25 cellular contexts compared by ENCODE assay signal in genomic region chr12:119432935-119433334, GRCh38.
"Had no signal": no experiment of that assay in that cellular context is flagged by ENCODE, and none has a peak within 500 bp of the region (broad histone marks: within the 10 kb centered on the region; RNA-seq: fewer than 3 reads in every experiment).

No MANE protein-coding gene starts in this region.

- H3K4me1 Mint-ChIP-seq: activated CD4-positive, alpha-beta T cell treated with anti-CD3 and anti-CD28 coated beads, Interleukin-2, amount 10 ng/mL, durations not matched to agents 7 days and 5 days; activated CD8-positive, alpha-beta memory T cell treated with anti-CD3 and anti-CD28 coated beads, Interleukin-2, amount 10 ng/mL, durations not matched to agents 7 days and 5 days; activated naive CD4-positive, alpha-beta T cell treated with anti-CD3 and anti-CD28 coated beads, Interleukin-2, amount 50 U/mL, for 24 hours; brain; immature natural killer cell; memory B cell; naive B cell; neural crest cell; T-cell had no signal

- ATAC-seq: activated CD4-positive, CD25-positive, alpha-beta regulatory T cell treated with anti-CD3 and anti-CD28 coated beads, Interleukin-2, amount 50 U/mL, for 24 hours; activated CD8-positive, alpha-beta memory T cell treated with anti-CD3 and anti-CD28 coated beads, Interleukin-2, amount 10 ng/mL, durations not matched to agents 7 days and 5 days; activated CD8-positive, alpha-beta T cell treated with anti-CD3 and anti-CD28 coated beads for 36 hours; foreskin keratinocyte; T-cell had no signal

- DNase-seq: activated CD4-positive, alpha-beta T cell treated with anti-CD3 and anti-CD28 coated beads, Interleukin-2, amount 10 ng/mL, durations not matched to agents 7 days and 5 days; activated CD8-positive, alpha-beta memory T cell treated with anti-CD3 and anti-CD28 coated beads, Interleukin-2, amount 10 ng/mL, durations not matched to agents 7 days and 5 days; activated CD8-positive, alpha-beta T cell treated with anti-CD3 and anti-CD28 coated beads for 36 hours; activated gamma-delta T cell; activated T-cell treated with anti-CD3 and anti-CD28 coated beads for 4 hours; anterior cingulate cortex; effector CD4-positive, alpha-beta T cell; foreskin keratinocyte; immature natural killer cell; naive B cell; occipital lobe; posterior cingulate gyrus; retina; spleen; stimulated activated CD4-positive, alpha-beta T cell treated with anti-CD3 and anti-CD28 coated beads, Interleukin-4, amount 100 ng/mL, for 1 hour; stimulated activated naive CD4-positive, alpha-beta T cell treated with Interleukin-2 at 50 U/mL for 16 hours; T-cell had no signal

- H3K4me3 Mint-ChIP-seq: activated CD4-positive, alpha-beta T cell treated with anti-CD3 and anti-CD28 coated beads, Interleukin-2, amount 10 ng/mL, durations not matched to agents 7 days and 5 days; activated CD8-positive, alpha-beta memory T cell treated with anti-CD3 and anti-CD28 coated beads, Interleukin-2, amount 10 ng/mL, durations not matched to agents 7 days and 5 days; activated CD8-positive, alpha-beta T cell treated with anti-CD3 and anti-CD28 coated beads for 36 hours; activated naive CD4-positive, alpha-beta T cell treated with anti-CD3 and anti-CD28 coated beads, Interleukin-2, amount 50 U/mL, for 24 hours; brain; dendritic cell treated with granulocyte-macrophage colony-stimulating factor and Interleukin-4, amounts not matched to agents 40 ng/mL and 50 ng/mL, for 4 days; immature natural killer cell; memory B cell; naive B cell; neural crest cell; T-cell; T-helper 2 cell treated with Interferon-gamma antibody and Interleukin-4, amounts not matched to agents 5 μg/mL and 100 μg/mL, for 36 hours had no signal

- H3K4me1 ChIP-seq: foreskin keratinocyte, spleen had no signal

- H3K27ac Mint-ChIP-seq: activated CD4-positive, alpha-beta T cell treated with anti-CD3 and anti-CD28 coated beads, Interleukin-2, amount 10 ng/mL, durations not matched to agents 7 days and 5 days; activated CD8-positive, alpha-beta memory T cell treated with anti-CD3 and anti-CD28 coated beads, Interleukin-2, amount 10 ng/mL, durations not matched to agents 7 days and 5 days; activated CD8-positive, alpha-beta T cell treated with anti-CD3 and anti-CD28 coated beads for 36 hours; activated naive CD4-positive, alpha-beta T cell treated with anti-CD3 and anti-CD28 coated beads, Interleukin-2, amount 50 U/mL, for 24 hours; brain; dendritic cell treated with granulocyte-macrophage colony-stimulating factor and Interleukin-4, amounts not matched to agents 40 ng/mL and 50 ng/mL, for 4 days; immature natural killer cell; memory B cell; naive B cell; T-cell; T-helper 2 cell treated with Interferon-gamma antibody and Interleukin-4, amounts not matched to agents 5 μg/mL and 100 μg/mL, for 36 hours had no signal

- H3K36me3 ChIP-seq: spleen had no signal

- H3K27me3 ChIP-seq: foreskin keratinocyte had no signal

- H3K36me3 Mint-ChIP-seq: activated CD8-positive, alpha-beta memory T cell treated with anti-CD3 and anti-CD28 coated beads, Interleukin-2, amount 10 ng/mL, durations not matched to agents 7 days and 5 days; activated naive CD4-positive, alpha-beta T cell treated with anti-CD3 and anti-CD28 coated beads, Interleukin-2, amount 50 U/mL, for 24 hours; brain; immature natural killer cell; memory B cell; naive B cell; T-cell had no signal

- H3K4me3 ChIP-seq: spleen had no signal

- H3K9me3 Mint-ChIP-seq: dendritic cell treated with granulocyte-macrophage colony-stimulating factor and Interleukin-4, amounts not matched to agents 40 ng/mL and 50 ng/mL, for 4 days; memory B cell had no signal

- H3K27ac ChIP-seq: foreskin keratinocyte, spleen, VCaP had no signal

- H3K27me3 Mint-ChIP-seq: activated CD4-positive, alpha-beta T cell treated with anti-CD3 and anti-CD28 coated beads, Interleukin-2, amount 10 ng/mL, durations not matched to agents 7 days and 5 days; activated CD8-positive, alpha-beta memory T cell treated with anti-CD3 and anti-CD28 coated beads, Interleukin-2, amount 10 ng/mL, durations not matched to agents 7 days and 5 days; dendritic cell treated with granulocyte-macrophage colony-stimulating factor and Interleukin-4, amounts not matched to agents 40 ng/mL and 50 ng/mL, for 4 days had no signal
